In the genomic region with DNA sequence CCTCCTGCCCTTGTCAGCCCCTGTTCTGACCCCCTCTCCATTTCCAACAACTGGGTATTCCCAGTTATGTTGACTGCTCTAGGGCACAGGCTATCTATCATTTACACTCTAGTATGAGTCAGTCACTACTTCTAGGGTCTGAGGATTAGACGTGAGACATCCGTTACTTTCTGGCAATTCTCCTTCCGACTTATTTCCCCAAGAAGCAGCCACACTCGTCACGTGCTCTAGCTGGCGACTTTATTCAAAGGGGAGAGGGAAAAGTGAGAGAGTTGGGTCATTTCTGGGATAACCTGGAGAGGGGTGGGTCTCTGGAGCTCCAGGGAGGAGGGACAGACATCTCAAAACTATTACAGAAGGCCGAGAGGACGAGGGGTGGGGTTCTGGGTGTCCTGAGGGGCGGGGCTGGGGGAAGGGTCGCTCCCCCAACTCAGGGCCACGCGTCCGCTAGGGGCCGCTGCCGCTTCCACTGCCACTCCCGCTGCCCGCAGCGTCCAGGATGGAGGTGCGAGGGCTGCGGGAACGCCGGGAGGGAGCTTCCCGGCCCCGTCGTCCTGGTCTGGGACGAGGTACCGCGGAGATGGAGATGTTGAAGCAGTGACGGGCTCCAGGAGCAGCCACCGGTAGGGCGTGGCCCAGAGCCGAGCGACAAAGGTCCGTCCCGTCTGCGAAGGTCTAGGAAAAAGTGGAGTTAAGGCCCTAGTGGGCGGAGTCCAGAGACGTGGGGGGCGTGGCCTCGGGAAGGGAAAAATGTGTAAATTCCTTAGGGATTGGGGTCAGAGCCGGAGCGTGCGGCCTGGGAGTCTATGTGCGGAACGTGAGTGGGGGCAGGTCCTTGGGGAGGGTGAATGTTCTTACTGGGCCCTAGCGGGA, we compare ENCODE assay signal across 9 cellular contexts.
DNase-seq lines count a peak whose midpoint lies in the region; ATAC-seq and TF ChIP-seq lines count a peak whose summit lies in the region.
"Had no signal": no experiment of that assay in that cellular context is flagged by ENCODE, and none has a peak within 500 bp of the region (broad histone marks: within the 10 kb centered on the region; RNA-seq: fewer than 3 reads in every experiment).

No MANE protein-coding gene starts in this region.

- ATAC-seq in HG02870 (IDR thresholded peaks at IDR 0.05; ENCODE audit: unreplicated experiment): no peak

- DNase-seq in AG08396 (ENCODE audit: low spot score) (peak; percentile 65), UCSD-AML1 (lab: John Stamatoyannopoulos, UW; ENCODE audit: unreplicated experiment) (peak; percentile 58), iPS-NIHi7 (ENCODE audit: extremely low spot score) (peak; percentile 95), foreskin melanocyte (no peak), T-helper 9 cell (no peak), DMS 273 (lab: John Stamatoyannopoulos, UW; ENCODE audit: unreplicated experiment) (no peak)
- DNase-seq: SW 1271 had no signal

- TF ChIP-seq CTCF in GM12873 (IDR thresholded peaks at IDR 0.05; ENCODE audit: insufficient read depth, low read depth, low read length, missing control alignments): peak; percentile 46

Comparison
In these comparisons a context has a peak if more than half of its experiments do, and no peak if none do; other contexts are left out.
1. DNase-seq: peak in AG08396 (single experiment), UCSD-AML1 (single experiment) and iPS-NIHi7 (single experiment); none in foreskin melanocyte (single experiment), T-helper 9 cell (single experiment) and DMS 273 (single experiment).